1 cellular context compared by ENCODE assay signal in the genomic region with DNA sequence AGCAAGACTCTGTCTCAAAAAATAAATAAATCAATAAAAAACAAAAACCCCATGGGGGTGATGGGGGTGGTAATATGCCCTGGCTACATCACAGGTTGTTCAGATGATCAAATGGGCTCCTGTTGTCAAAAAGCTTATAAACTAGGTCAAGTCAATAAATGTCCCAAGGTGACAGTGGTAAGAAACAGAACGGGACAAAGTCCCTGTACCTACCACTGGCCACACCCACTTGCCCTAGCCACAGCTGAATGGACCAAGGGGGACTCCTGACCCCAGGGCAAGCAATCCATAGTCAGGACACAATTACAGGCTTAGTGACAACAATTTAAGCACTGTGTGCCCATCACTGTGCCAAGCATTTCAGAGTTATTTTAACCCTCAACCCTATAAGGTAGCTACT.
TF ChIP-seq lines count a peak whose summit lies in the region.

No MANE protein-coding gene starts in this region.

TF ChIP-seq in GM23338, 12 proteins besides CTCF, POLR2A, EP300 and RAD21 (continued from another document):
- TF ChIP-seq, protein P1, sequence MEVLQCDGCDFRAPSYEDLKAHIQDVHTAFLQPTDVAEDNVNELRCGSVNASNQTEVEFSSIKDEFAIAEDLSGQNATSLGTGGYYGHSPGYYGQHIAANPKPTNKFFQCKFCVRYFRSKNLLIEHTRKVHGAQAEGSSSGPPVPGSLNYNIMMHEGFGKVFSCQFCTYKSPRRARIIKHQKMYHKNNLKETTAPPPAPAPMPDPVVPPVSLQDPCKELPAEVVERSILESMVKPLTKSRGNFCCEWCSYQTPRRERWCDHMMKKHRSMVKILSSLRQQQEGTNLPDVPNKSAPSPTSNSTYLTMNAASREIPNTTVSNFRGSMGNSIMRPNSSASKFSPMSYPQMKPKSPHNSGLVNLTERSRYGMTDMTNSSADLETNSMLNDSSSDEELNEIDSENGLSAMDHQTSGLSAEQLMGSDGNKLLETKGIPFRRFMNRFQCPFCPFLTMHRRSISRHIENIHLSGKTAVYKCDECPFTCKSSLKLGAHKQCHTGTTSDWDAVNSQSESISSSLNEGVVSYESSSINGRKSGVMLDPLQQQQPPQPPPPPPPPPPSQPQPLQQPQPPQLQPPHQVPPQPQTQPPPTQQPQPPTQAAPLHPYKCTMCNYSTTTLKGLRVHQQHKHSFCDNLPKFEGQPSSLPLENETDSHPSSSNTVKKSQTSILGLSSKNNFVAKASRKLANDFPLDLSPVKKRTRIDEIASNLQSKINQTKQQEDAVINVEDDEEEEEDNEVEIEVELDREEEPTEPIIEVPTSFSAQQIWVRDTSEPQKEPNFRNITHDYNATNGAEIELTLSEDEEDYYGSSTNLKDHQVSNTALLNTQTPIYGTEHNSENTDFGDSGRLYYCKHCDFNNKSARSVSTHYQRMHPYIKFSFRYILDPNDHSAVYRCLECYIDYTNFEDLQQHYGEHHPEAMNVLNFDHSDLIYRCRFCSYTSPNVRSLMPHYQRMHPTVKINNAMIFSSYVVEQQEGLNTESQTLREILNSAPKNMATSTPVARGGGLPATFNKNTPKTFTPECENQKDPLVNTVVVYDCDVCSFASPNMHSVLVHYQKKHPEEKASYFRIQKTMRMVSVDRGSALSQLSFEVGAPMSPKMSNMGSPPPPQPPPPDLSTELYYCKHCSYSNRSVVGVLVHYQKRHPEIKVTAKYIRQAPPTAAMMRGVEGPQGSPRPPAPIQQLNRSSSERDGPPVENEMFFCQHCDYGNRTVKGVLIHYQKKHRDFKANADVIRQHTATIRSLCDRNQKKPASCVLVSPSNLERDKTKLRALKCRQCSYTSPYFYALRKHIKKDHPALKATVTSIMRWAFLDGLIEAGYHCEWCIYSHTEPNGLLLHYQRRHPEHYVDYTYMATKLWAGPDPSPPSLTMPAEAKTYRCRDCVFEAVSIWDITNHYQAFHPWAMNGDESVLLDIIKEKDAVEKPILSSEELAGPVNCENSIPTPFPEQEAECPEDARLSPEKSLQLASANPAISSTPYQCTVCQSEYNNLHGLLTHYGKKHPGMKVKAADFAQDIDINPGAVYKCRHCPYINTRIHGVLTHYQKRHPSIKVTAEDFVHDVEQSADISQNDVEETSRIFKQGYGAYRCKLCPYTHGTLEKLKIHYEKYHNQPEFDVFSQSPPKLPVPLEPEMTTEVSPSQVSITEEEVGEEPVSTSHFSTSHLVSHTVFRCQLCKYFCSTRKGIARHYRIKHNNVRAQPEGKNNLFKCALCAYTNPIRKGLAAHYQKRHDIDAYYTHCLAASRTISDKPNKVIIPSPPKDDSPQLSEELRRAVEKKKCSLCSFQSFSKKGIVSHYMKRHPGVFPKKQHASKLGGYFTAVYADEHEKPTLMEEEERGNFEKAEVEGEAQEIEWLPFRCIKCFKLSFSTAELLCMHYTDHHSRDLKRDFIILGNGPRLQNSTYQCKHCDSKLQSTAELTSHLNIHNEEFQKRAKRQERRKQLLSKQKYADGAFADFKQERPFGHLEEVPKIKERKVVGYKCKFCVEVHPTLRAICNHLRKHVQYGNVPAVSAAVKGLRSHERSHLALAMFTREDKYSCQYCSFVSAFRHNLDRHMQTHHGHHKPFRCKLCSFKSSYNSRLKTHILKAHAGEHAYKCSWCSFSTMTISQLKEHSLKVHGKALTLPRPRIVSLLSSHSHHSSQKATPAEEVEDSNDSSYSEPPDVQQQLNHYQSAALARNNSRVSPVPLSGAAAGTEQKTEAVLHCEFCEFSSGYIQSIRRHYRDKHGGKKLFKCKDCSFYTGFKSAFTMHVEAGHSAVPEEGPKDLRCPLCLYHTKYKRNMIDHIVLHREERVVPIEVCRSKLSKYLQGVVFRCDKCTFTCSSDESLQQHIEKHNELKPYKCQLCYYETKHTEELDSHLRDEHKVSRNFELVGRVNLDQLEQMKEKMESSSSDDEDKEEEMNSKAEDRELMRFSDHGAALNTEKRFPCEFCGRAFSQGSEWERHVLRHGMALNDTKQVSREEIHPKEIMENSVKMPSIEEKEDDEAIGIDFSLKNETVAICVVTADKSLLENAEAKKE (CRISPR knock-in tag; IDR thresholded peaks at IDR 0.05): no peak
- TF ChIP-seq NANOG (IDR thresholded peaks at IDR 0.05; ENCODE audit: borderline replicate concordance) (no peak), EZH2 (IDR thresholded peaks at IDR 0.05; ENCODE audit: low read depth, unreplicated experiment) (no peak)
- TF ChIP-seq, protein P2, sequence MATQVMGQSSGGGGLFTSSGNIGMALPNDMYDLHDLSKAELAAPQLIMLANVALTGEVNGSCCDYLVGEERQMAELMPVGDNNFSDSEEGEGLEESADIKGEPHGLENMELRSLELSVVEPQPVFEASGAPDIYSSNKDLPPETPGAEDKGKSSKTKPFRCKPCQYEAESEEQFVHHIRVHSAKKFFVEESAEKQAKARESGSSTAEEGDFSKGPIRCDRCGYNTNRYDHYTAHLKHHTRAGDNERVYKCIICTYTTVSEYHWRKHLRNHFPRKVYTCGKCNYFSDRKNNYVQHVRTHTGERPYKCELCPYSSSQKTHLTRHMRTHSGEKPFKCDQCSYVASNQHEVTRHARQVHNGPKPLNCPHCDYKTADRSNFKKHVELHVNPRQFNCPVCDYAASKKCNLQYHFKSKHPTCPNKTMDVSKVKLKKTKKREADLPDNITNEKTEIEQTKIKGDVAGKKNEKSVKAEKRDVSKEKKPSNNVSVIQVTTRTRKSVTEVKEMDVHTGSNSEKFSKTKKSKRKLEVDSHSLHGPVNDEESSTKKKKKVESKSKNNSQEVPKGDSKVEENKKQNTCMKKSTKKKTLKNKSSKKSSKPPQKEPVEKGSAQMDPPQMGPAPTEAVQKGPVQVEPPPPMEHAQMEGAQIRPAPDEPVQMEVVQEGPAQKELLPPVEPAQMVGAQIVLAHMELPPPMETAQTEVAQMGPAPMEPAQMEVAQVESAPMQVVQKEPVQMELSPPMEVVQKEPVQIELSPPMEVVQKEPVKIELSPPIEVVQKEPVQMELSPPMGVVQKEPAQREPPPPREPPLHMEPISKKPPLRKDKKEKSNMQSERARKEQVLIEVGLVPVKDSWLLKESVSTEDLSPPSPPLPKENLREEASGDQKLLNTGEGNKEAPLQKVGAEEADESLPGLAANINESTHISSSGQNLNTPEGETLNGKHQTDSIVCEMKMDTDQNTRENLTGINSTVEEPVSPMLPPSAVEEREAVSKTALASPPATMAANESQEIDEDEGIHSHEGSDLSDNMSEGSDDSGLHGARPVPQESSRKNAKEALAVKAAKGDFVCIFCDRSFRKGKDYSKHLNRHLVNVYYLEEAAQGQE (IDR thresholded peaks at IDR 0.05; ENCODE audit: unreplicated experiment): no peak
- TF ChIP-seq, protein P3, sequence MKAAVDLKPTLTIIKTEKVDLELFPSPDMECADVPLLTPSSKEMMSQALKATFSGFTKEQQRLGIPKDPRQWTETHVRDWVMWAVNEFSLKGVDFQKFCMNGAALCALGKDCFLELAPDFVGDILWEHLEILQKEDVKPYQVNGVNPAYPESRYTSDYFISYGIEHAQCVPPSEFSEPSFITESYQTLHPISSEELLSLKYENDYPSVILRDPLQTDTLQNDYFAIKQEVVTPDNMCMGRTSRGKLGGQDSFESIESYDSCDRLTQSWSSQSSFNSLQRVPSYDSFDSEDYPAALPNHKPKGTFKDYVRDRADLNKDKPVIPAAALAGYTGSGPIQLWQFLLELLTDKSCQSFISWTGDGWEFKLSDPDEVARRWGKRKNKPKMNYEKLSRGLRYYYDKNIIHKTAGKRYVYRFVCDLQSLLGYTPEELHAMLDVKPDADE (IDR thresholded peaks at IDR 0.05): no peak
